Comparison of ENCODE assay signal across 1 cellular context in genomic region chr16:67480833-67481560, GRCh38.
TF ChIP-seq lines count a peak whose summit lies in the region.

Gene ATP6V0D1, minus strand, starts transcription at chr16:67481157. Its CDS starts 71 bp downstream, at chr16:67481086.

TF ChIP-seq in GM12878, 131 proteins besides CTCF, POLR2A, EP300 and RAD21 (continued from another document):
- TF ChIP-seq ATF2 (IDR thresholded peaks at IDR 0.05; ENCODE audit: low read length), result no peak
- TF ChIP-seq KLF5 (IDR thresholded peaks at IDR 0.05; ENCODE audit: partially characterized antibody), result no peak
- peak; percentile 100 for TF ChIP-seq RAD51 (IDR thresholded peaks at IDR 0.05)
- TF ChIP-seq NR2C1 (IDR thresholded peaks at IDR 0.05), result 0 out of 2 replicates have a peak, but pooled peaks have one; percentile 21
- no peak for TF ChIP-seq IRF4 (IDR thresholded peaks at IDR 0.05; ENCODE audit: low read depth, low read length)
- 0 out of 2 replicates have a peak, but pooled peaks have one; percentile 16 for TF ChIP-seq ATF7 (IDR thresholded peaks at IDR 0.05; ENCODE audit: low read depth)
- peak; percentile 37; the same call in 1 of the 2 replicates for TF ChIP-seq NR2F1 (conservative IDR thresholded peaks at IDR 0.05)
- peak; percentile 91 for TF ChIP-seq RELB (IDR thresholded peaks at IDR 0.05; ENCODE audit: low read depth)
- TF ChIP-seq DPF2 (IDR thresholded peaks at IDR 0.05), result 0 out of 2 replicates have a peak, but pooled peaks have one; percentile 37
- TF ChIP-seq HCFC1 (IDR thresholded peaks at IDR 0.05; ENCODE audit: low read length), result peak; percentile 67
- no peak for TF ChIP-seq NR2C2 (IDR thresholded peaks at IDR 0.05; ENCODE audit: borderline replicate concordance, control insufficient read depth, insufficient read length, low read depth)
- TF ChIP-seq POLR2AphosphoS5 (IDR thresholded peaks at IDR 0.05; ENCODE audit: low read length), result peak; percentile 73
- no peak for TF ChIP-seq ESRRA (IDR thresholded peaks at IDR 0.05; ENCODE audit: low read length)
- peak; percentile 54; the same call in 1 of the 2 replicates for TF ChIP-seq RFX5 (IDR thresholded peaks at IDR 0.05; ENCODE audit: low read depth, low read length)
- TF ChIP-seq ZZZ3 (IDR thresholded peaks at IDR 0.05; ENCODE audit: control insufficient read depth, insufficient read length, low read depth), result no peak
- peak; percentile 91 for TF ChIP-seq CREM (IDR thresholded peaks at IDR 0.05; ENCODE audit: low read depth)
- peak; percentile 74 for TF ChIP-seq NRF1 (conservative IDR thresholded peaks at IDR 0.05; ENCODE audit: low read depth, low read length)
- TF ChIP-seq CEBPZ (IDR thresholded peaks at IDR 0.05; ENCODE audit: low read depth, low read length), result no peak
- TF ChIP-seq CREB1 (IDR thresholded peaks at IDR 0.05; ENCODE audit: low read depth), result peak; percentile 91; the same call in 1 of the 2 replicates
- TF ChIP-seq POLR2AphosphoS2 (IDR thresholded peaks at IDR 0.05; ENCODE audit: low read depth, low read length), result peak; percentile 77; the same call in 1 of the 2 replicates
- peak; percentile 51 for TF ChIP-seq SKIL (IDR thresholded peaks at IDR 0.05; ENCODE audit: low read depth, poor library complexity, severe bottlenecking)
- no peak for TF ChIP-seq SREBF2 (IDR thresholded peaks at IDR 0.05; ENCODE audit: low read length)
- TF ChIP-seq USF1 (IDR thresholded peaks at IDR 0.05; ENCODE audit: borderline replicate concordance, extremely low read length, insufficient read depth, low read depth, low read length), result peak; percentile 100
- no peak for TF ChIP-seq E2F8 (IDR thresholded peaks at IDR 0.05; ENCODE audit: low read depth, partially characterized antibody)
- TF ChIP-seq SUPT20H (IDR thresholded peaks at IDR 0.05; ENCODE audit: borderline replicate concordance, control insufficient read depth, low read depth, low read length), result no peak
- TF ChIP-seq NKRF (conservative IDR thresholded peaks at IDR 0.05), result peak; percentile 99
- no peak for TF ChIP-seq PBX3 (IDR thresholded peaks at IDR 0.05; ENCODE audit: insufficient replicate concordance, low read depth, low read length)
TF ChIP-seq in GM12878: peak in this region for 62.
